In genomic region chr17:67415291-67415690, GRCh38 we compare ENCODE assay signal across 2 cellular contexts.
TF ChIP-seq lines count a peak whose summit lies in the region.

No MANE protein-coding gene starts in this region.

TF ChIP-seq in liver, 16 proteins besides CTCF, POLR2A, EP300 and RAD21:
- no peak for TF ChIP-seq FOXA1 (IDR thresholded peaks at IDR 0.05)
- TF ChIP-seq FOXA2 (IDR thresholded peaks at IDR 0.05) = no peak
- TF ChIP-seq TAF1 (conservative IDR thresholded peaks at IDR 0.05) = peak; percentile 40
- TF ChIP-seq HNF4G (IDR thresholded peaks at IDR 0.05) = no peak
- TF ChIP-seq HNF4A (conservative IDR thresholded peaks at IDR 0.05) = peak in 1 of 2 donors; percentile 34
- TF ChIP-seq JUND (IDR thresholded peaks at IDR 0.05) = no peak
- peak; percentile 28 for TF ChIP-seq REST (IDR thresholded peaks at IDR 0.05)
- no peak for TF ChIP-seq EGR1 (IDR thresholded peaks at IDR 0.05; ENCODE audit: low read depth in 2 of 2)
- no peak for TF ChIP-seq RXRA (IDR thresholded peaks at IDR 0.05)
- TF ChIP-seq NR2F2 (IDR thresholded peaks at IDR 0.05) = no peak
- TF ChIP-seq SP1 (IDR thresholded peaks at IDR 0.05) = no peak
- TF ChIP-seq ATF3 (IDR thresholded peaks at IDR 0.05) = no peak
- no peak for TF ChIP-seq ZBTB33 (IDR thresholded peaks at IDR 0.05)
- TF ChIP-seq GABPA (IDR thresholded peaks at IDR 0.05 in 1 of 2, conservative IDR thresholded peaks at IDR 0.05 in 1 of 2) = no peak
- no peak for TF ChIP-seq YY1 (IDR thresholded peaks at IDR 0.05)
- TF ChIP-seq MAX (IDR thresholded peaks at IDR 0.05) = no peak

TF ChIP-seq in HepG2, 621 proteins besides CTCF, POLR2A, EP300 and RAD21:
- TF ChIP-seq E2F1 (CRISPR knock-in tag; IDR thresholded peaks at IDR 0.05) (no peak), ZNF382 (CRISPR knock-in tag; IDR thresholded peaks at IDR 0.05; ENCODE audit: borderline replicate concordance) (no peak), KDM3A (CRISPR knock-in tag; IDR thresholded peaks at IDR 0.05; ENCODE audit: low read depth) (no peak), XRCC5 (optimal IDR thresholded peaks at IDR 0.05; ENCODE audit: low read length) (no peak), ZNF639 (CRISPR knock-in tag; conservative IDR thresholded peaks at IDR 0.05) (no peak)
TF ChIP-seq in HepG2: peak in this region for 0.
